19 cellular contexts compared by ENCODE assay signal in the genomic region with DNA sequence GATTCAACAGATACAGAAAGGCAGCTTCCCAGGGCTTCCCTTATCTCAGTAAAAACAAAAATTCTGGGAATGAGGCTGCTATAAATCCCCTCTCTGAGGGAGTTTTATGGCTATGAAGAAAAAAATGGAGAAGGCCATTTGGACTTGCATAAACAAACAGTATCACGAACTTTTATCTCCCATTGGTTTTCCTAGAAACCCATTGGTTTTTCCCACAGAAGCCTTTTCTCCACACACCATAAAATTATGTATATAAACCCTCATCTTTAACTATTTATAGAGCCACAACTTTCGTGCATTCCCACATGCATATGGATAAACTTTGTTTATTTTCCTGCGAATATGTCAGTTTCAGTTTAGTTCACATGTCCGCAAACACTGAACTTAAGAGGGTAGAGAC.
"Had no signal": no experiment of that assay in that cellular context is flagged by ENCODE, and none has a peak within 500 bp of the region (broad histone marks: within the 10 kb centered on the region; RNA-seq: fewer than 3 reads in every experiment).

No MANE protein-coding gene starts in this region.

- DNase-seq: activated CD4-positive, alpha-beta T cell treated with anti-CD3 and anti-CD28 coated beads for 4 hours; activated CD8-positive, alpha-beta memory T cell treated with anti-CD3 and anti-CD28 coated beads, Interleukin-2, amount 50 U/mL, for 48 hours; activated CD8-positive, alpha-beta T cell treated with anti-CD3 and anti-CD28 coated beads, Interleukin-2, amount 10 ng/mL, durations not matched to agents 7 days and 5 days; activated T-cell treated with anti-CD3 and anti-CD28 coated beads, Interleukin-2, amount 50 U/mL, for 1 hour; amniotic stem cell; KG1; NCI-H1048; NCI-H146; NCI-H2107; NCI-H226; NCI-H526; T-cell; T-helper 2 cell; T1000 had no signal

- H3K4me3 Mint-ChIP-seq: activated CD8-positive, alpha-beta T cell treated with anti-CD3 and anti-CD28 coated beads, Interleukin-2, amount 10 ng/mL, durations not matched to agents 7 days and 5 days; activated naive CD4-positive, alpha-beta T cell treated with anti-CD3 and anti-CD28 coated beads, Interleukin-2, amount 50 U/mL, for 24 hours; brain; central memory CD8-positive, alpha-beta T cell; T-cell had no signal

- H3K4me1 Mint-ChIP-seq: activated naive CD4-positive, alpha-beta T cell treated with anti-CD3 and anti-CD28 coated beads, Interleukin-2, amount 50 U/mL, for 24 hours; brain; central memory CD8-positive, alpha-beta T cell; T-cell had no signal

- H3K27ac ChIP-seq: SK-N-MC had no signal

- H3K27ac Mint-ChIP-seq: activated CD8-positive, alpha-beta T cell treated with anti-CD3 and anti-CD28 coated beads, Interleukin-2, amount 10 ng/mL, durations not matched to agents 7 days and 5 days; activated naive CD4-positive, alpha-beta T cell treated with anti-CD3 and anti-CD28 coated beads, Interleukin-2, amount 50 U/mL, for 24 hours; brain; T-cell had no signal

- H3K9me3 Mint-ChIP-seq: activated naive CD4-positive, alpha-beta T cell treated with anti-CD3 and anti-CD28 coated beads, Interleukin-2, amount 50 U/mL, for 24 hours had no signal

- H3K4me3 ChIP-seq: SK-N-MC had no signal

- H3K27me3 Mint-ChIP-seq: brain; central memory CD8-positive, alpha-beta T cell had no signal

- H3K36me3 Mint-ChIP-seq: activated naive CD4-positive, alpha-beta T cell treated with anti-CD3 and anti-CD28 coated beads, Interleukin-2, amount 50 U/mL, for 24 hours; brain; T-cell had no signal

- ATAC-seq: activated CD8-positive, alpha-beta T cell treated with anti-CD3 and anti-CD28 coated beads, Interleukin-2, amount 10 ng/mL, durations not matched to agents 7 days and 5 days; Right ventricle myocardium inferior; T-cell had no signal
